In the genomic region with DNA sequence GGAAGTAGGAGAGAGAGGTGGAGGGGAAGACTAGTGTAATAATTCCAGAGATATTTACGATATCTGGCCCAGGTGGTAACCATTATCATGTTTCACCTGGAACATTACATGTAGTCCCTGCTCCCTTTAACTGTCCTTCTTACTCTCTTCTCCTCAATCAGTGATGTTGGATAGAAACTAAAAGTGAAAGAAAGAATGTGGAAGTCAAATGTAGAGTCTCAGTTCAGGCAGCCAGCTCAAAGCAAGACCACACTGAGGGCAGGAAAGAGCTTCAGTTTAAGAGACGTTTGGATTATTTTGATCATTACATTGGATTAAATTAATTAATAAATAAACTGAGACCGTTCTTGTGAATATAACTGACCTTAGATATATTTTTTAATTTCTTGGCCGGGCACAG, we compare ENCODE assay signal across 1 cellular context.
TF ChIP-seq lines count a peak whose summit lies in the region.

No MANE protein-coding gene starts in this region.

TF ChIP-seq in HepG2, 621 proteins besides CTCF, POLR2A, EP300 and RAD21 (continued from another document):
- TF ChIP-seq, protein P1, sequence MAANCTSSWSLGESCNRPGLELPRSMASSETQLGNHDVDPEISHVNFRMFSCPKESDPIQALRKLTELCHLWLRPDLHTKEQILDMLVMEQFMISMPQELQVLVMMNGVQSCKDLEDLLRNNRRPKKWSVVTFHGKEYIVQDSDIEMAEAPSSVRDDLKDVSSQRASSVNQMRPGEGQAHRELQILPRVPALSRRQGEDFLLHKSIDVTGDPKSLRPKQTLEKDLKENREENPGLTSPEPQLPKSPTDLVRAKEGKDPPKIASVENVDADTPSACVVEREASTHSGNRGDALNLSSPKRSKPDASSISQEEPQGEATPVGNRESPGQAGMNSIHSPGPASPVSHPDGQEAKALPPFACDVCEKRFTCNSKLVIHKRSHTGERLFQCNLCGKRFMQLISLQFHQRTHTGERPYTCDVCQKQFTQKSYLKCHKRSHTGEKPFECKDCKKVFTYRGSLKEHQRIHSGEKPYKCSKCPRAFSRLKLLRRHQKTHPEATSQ (CRISPR knock-in tag; IDR thresholded peaks at IDR 0.05; ENCODE audit: borderline replicate concordance) = no peak
- no peak for TF ChIP-seq THAP8 (CRISPR knock-in tag; IDR thresholded peaks at IDR 0.05; ENCODE audit: borderline replicate concordance)
- TF ChIP-seq ZSCAN31 (CRISPR knock-in tag; IDR thresholded peaks at IDR 0.05; ENCODE audit: low read depth) = no peak
